15 cellular contexts compared by ENCODE assay signal in the genomic region with DNA sequence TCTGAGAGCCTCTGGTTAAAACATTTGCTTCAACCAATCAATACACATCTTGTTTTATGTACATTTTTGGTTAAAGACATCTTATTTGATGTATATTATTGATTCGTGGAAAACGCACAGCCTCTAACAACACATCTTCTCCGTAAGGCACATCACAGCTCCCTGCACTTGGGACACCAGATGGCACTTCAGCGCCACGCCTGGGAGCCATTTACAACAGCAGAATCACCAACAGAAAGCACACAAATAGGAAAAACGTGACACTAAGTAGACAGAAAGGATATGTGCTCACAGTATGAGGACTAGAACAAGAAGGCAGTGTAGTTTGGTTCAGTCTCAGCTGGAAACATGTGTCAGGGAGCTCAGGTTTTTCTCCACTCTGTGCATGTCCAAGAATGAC.
DNase-seq lines count a peak whose midpoint lies in the region; ATAC-seq and TF ChIP-seq lines count a peak whose summit lies in the region.
"Had no signal": no experiment of that assay in that cellular context is flagged by ENCODE, and none has a peak within 500 bp of the region (broad histone marks: within the 10 kb centered on the region; RNA-seq: fewer than 3 reads in every experiment).

No MANE protein-coding gene starts in this region.

- ATAC-seq in GM21526 (IDR thresholded peaks at IDR 0.05; ENCODE audit: low FRiP score, unreplicated experiment): no peak
- no peak for ATAC-seq in GM21528 (IDR thresholded peaks at IDR 0.05; ENCODE audit: low FRiP score, unreplicated experiment)
- no peak for ATAC-seq in HG02970 (IDR thresholded peaks at IDR 0.05; ENCODE audit: low FRiP score, unreplicated experiment)
- ATAC-seq: activated CD8-positive, alpha-beta T cell treated with anti-CD3 and anti-CD28 coated beads, Interleukin-2, amount 10 ng/mL, durations not matched to agents 7 days and 5 days; heart left ventricle had no signal

- POLR2A ChIA-PET in A673 (lab: Charles Lee; ENCODE audit: low non-redundant PET): no interaction called here

- H3K4me1 ChIP-seq in A673 (ENCODE audit: insufficient read depth, low read length, poor library complexity, severe bottlenecking): no peaks in the 10 kb centered on the region
- H3K4me1 ChIP-seq: heart left ventricle had no signal

- peak; percentile 36 for DNase-seq in A673 (ENCODE audit: low spot score)
- DNase-seq in EH (ENCODE audit: low read depth): peak; percentile 11
- DNase-seq in NCI-H524 (lab: John Stamatoyannopoulos, UW): peak; percentile 76 to 87
- DNase-seq in fibroblast of villous mesenchyme (ENCODE audit: low read depth): no peak
- DNase-seq in cerebellum (ENCODE audit: low spot score): no peak
- DNase-seq: activated CD8-positive, alpha-beta T cell treated with anti-CD3 and anti-CD28 coated beads, Interleukin-2, amount 10 ng/mL, durations not matched to agents 7 days and 5 days; heart left ventricle; kidney glomerular epithelial cell; NCI-H1048; NCI-H526 treated with DMSO at 0.1 percent for 48 hours had no signal

- intact Hi-C loops in A673 (cut with micrococcal nuclease; ENCODE audit: unreplicated experiment): no loop called here

- no peak overlapping the region for H3K4me3 ChIP-seq in A673 (ENCODE audit: low read depth, low read length, poor library complexity, severe bottlenecking)
- H3K4me3 ChIP-seq in fibroblast of villous mesenchyme (ENCODE audit: low read depth, low read length): no peak overlapping the region
- H3K4me3 ChIP-seq: BLaER1 treated with 17β-estradiol and CSF1 and Interleukin-3, amounts not matched to agents 10 nM and 100 nM; heart left ventricle had no signal

- TF ChIP-seq CTCF in A673 (conservative IDR thresholded peaks at IDR 0.05; ENCODE audit: low read depth, low read length): peak; percentile 48
- TF ChIP-seq CTCF in fibroblast of villous mesenchyme (IDR thresholded peaks at IDR 0.05; ENCODE audit: insufficient read depth, low read depth, low read length): peak; percentile 7

- H3K27ac ChIP-seq in A673 (ENCODE audit: low read depth, low read length, poor library complexity, severe bottlenecking): no peak overlapping the region
- H3K27ac ChIP-seq: BLaER1 treated with 17β-estradiol and CSF1 and Interleukin-3, amounts not matched to agents 10 nM and 100 nM; epithelial cell of prostate; heart left ventricle had no signal

- H3K9me3 ChIP-seq in A673 (ENCODE audit: low read depth, low read length, poor library complexity, severe bottlenecking): no peaks in the 10 kb centered on the region
- H3K9me3 ChIP-seq: BLaER1 treated with 17β-estradiol and CSF1 and Interleukin-3, amounts not matched to agents 10 nM and 100 nM; heart left ventricle had no signal

- no peaks in the 10 kb centered on the region for H3K36me3 ChIP-seq in A673 (ENCODE audit: insufficient read depth, low read length, poor library complexity, severe bottlenecking)
- H3K36me3 ChIP-seq: BLaER1 treated with 17β-estradiol and CSF1 and Interleukin-3, amounts not matched to agents 10 nM and 100 nM; heart left ventricle had no signal

- BruUV-seq in A673 (replicated peaks; lab: Mats Ljungman, UMichigan): no TSS peak

- no peaks in the 10 kb centered on the region for H3K27me3 ChIP-seq in A673 (replicated peaks; ENCODE audit: insufficient read depth, low read depth, low read length, poor library complexity)
- H3K27me3 ChIP-seq: BLaER1 treated with 17β-estradiol and CSF1 and Interleukin-3, amounts not matched to agents 10 nM and 100 nM had no signal

- CTCF ChIA-PET in A673 (lab: Charles Lee): no interaction called here

Comparison
In these comparisons a context has a peak if more than half of its experiments do, and no peak if none do; other contexts are left out.
1. DNase-seq: peak in A673 (single experiment), EH (single experiment) and NCI-H524 (2 of 2); none in fibroblast of villous mesenchyme (single experiment) and cerebellum (single experiment).